Comparison of ENCODE assay signal across 3 cellular contexts in the genomic region with DNA sequence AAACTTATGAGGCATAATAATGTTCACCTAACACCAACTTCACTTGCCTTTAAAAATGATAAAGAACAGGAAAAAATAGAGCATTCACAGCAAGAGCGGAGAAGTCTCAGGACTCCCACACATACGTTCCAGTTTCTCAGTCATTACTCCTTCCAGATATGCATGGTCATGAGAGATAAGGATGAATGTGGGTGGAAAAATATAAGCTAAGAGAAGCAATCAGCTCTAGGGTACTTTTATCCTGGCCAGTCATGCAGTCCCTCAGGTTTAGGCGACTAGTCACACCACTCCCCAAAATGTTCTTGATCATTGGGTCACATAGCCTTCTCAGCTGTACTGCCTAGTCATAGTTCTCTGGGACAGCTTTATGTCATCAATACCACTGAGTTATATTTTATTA.
TF ChIP-seq lines count a peak whose summit lies in the region.

No MANE protein-coding gene starts in this region.

TF ChIP-seq in HEK293, 187 proteins besides CTCF, POLR2A, EP300 and RAD21:
- TF ChIP-seq ZNF561 (tag by site-specific recombination; IDR thresholded peaks at IDR 0.05; ENCODE audit: borderline replicate concordance) (no peak), ZNF521 (tag by site-specific recombination; IDR thresholded peaks at IDR 0.05) (no peak), ZFHX2 (tag by site-specific recombination; conservative IDR thresholded peaks at IDR 0.05) (peak; percentile 34), ZNF23 (tag by site-specific recombination; IDR thresholded peaks at IDR 0.05; ENCODE audit: borderline replicate concordance) (no peak), ZNF670 (tag by site-specific recombination; IDR thresholded peaks at IDR 0.05; ENCODE audit: low read depth) (no peak), TRIM28 (IDR thresholded peaks at IDR 0.05; ENCODE audit: borderline replicate concordance, low read length) (peak; percentile 72; the same call in 1 of the 2 replicates), ZNF571 (tag by site-specific recombination; IDR thresholded peaks at IDR 0.05) (no peak), EGR2 (tag by site-specific recombination; IDR thresholded peaks at IDR 0.05; ENCODE audit: low read depth) (0 out of 2 replicates have a peak, but pooled peaks have one; percentile 13), GLI4 (tag by site-specific recombination; IDR thresholded peaks at IDR 0.05) (no peak)
- TF ChIP-seq, protein P1, sequence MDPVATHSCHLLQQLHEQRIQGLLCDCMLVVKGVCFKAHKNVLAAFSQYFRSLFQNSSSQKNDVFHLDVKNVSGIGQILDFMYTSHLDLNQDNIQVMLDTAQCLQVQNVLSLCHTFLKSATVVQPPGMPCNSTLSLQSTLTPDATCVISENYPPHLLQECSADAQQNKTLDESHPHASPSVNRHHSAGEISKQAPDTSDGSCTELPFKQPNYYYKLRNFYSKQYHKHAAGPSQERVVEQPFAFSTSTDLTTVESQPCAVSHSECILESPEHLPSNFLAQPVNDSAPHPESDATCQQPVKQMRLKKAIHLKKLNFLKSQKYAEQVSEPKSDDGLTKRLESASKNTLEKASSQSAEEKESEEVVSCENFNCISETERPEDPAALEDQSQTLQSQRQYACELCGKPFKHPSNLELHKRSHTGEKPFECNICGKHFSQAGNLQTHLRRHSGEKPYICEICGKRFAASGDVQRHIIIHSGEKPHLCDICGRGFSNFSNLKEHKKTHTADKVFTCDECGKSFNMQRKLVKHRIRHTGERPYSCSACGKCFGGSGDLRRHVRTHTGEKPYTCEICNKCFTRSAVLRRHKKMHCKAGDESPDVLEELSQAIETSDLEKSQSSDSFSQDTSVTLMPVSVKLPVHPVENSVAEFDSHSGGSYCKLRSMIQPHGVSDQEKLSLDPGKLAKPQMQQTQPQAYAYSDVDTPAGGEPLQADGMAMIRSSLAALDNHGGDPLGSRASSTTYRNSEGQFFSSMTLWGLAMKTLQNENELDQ (tag by site-specific recombination; IDR thresholded peaks at IDR 0.05; ENCODE audit: low read depth): no peak

TF ChIP-seq in H1, 55 proteins besides CTCF, POLR2A, EP300 and RAD21:
- TF ChIP-seq CHD1 (IDR thresholded peaks at IDR 0.05; ENCODE audit: low read depth, low read length): no peak

TF ChIP-seq in SK-N-SH, 30 proteins besides CTCF, POLR2A, EP300 and RAD21:
- TF ChIP-seq SIN3A (IDR thresholded peaks at IDR 0.05; ENCODE audit: borderline replicate concordance, low read depth, low read length) (no peak), FOXJ3 (CRISPR knock-in tag; IDR thresholded peaks at IDR 0.05) (no peak), TCF12 (IDR thresholded peaks at IDR 0.05) (no peak), MAX (IDR thresholded peaks at IDR 0.05; ENCODE audit: low read depth) (no peak), SMC3 (IDR thresholded peaks at IDR 0.05; ENCODE audit: low read depth, low read length) (no peak), FOSL2 (IDR thresholded peaks at IDR 0.05; ENCODE audit: borderline replicate concordance, low read depth) (no peak), YY1 (IDR thresholded peaks at IDR 0.05; ENCODE audit: low read depth) (no peak), REST (IDR thresholded peaks at IDR 0.05; ENCODE audit: low read depth, low read length) (no peak), NFIC (IDR thresholded peaks at IDR 0.05; ENCODE audit: borderline replicate concordance) (no peak), JUND (IDR thresholded peaks at IDR 0.05) (no peak), FOXM1 (IDR thresholded peaks at IDR 0.05; ENCODE audit: low read depth) (no peak), RXRA (IDR thresholded peaks at IDR 0.05; ENCODE audit: borderline replicate concordance, low read depth) (no peak), USF1 (IDR thresholded peaks at IDR 0.05; ENCODE audit: borderline replicate concordance, low read depth) (no peak), RCOR1 (IDR thresholded peaks at IDR 0.05; ENCODE audit: low read length) (no peak)
- TF ChIP-seq, protein P2, sequence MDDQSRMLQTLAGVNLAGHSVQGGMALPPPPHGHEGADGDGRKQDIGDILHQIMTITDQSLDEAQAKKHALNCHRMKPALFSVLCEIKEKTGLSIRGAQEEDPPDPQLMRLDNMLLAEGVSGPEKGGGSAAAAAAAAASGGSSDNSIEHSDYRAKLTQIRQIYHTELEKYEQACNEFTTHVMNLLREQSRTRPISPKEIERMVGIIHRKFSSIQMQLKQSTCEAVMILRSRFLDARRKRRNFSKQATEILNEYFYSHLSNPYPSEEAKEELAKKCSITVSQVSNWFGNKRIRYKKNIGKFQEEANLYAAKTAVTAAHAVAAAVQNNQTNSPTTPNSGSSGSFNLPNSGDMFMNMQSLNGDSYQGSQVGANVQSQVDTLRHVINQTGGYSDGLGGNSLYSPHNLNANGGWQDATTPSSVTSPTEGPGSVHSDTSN (IDR thresholded peaks at IDR 0.05): no peak
